ENCODE assay signal across 14 cellular contexts in genomic region chr3:186021673-186022362, GRCh38.
DNase-seq lines count a peak whose midpoint lies in the region; ATAC-seq and TF ChIP-seq lines count a peak whose summit lies in the region.
"Had no signal": no experiment of that assay in that cellular context is flagged by ENCODE, and none has a peak within 500 bp of the region (broad histone marks: within the 10 kb centered on the region; RNA-seq: fewer than 3 reads in every experiment).

No MANE protein-coding gene starts in this region.

- H3K4me3 ChIP-seq in AG10803 (ENCODE audit: low read length) (no peak overlapping the region), choroid plexus epithelial cell (ENCODE audit: low read depth, low read length) (no peak overlapping the region)
- H3K4me3 ChIP-seq: thyroid gland had no signal

- H3K9me3 Mint-ChIP-seq in activated naive CD4-positive, alpha-beta T cell treated with anti-CD3 and anti-CD28 coated beads, Interleukin-2, amount 50 U/mL, for 72 hours, result no peaks in the 10 kb centered on the region

- ATAC-seq in omental fat pad (ENCODE audit: low FRiP score) (peak; percentile 76), GM21367 (IDR thresholded peaks at IDR 0.05; ENCODE audit: unreplicated experiment) (no peak), HG02588 (IDR thresholded peaks at IDR 0.05; ENCODE audit: unreplicated experiment) (no peak), HG03342 (IDR thresholded peaks at IDR 0.05; ENCODE audit: unreplicated experiment) (no peak)
- no peak for ATAC-seq in activated naive CD4-positive, alpha-beta T cell treated with anti-CD3 and anti-CD28 coated beads, Interleukin-2, amount 50 U/mL, for 72 hours

- no peaks in the 10 kb centered on the region for H3K36me3 Mint-ChIP-seq in activated naive CD4-positive, alpha-beta T cell treated with anti-CD3 and anti-CD28 coated beads, Interleukin-2, amount 50 U/mL, for 72 hours
- H3K36me3 Mint-ChIP-seq: CD14-positive monocyte had no signal

- no peak for TF ChIP-seq CTCF in AG10803 (conservative IDR thresholded peaks at IDR 0.05; ENCODE audit: low read length)
- no peak for TF ChIP-seq CTCF in choroid plexus epithelial cell (conservative IDR thresholded peaks at IDR 0.05; ENCODE audit: low read depth, low read length)
- no peak for TF ChIP-seq CTCF in omental fat pad (IDR thresholded peaks at IDR 0.05)

- H3K27ac Mint-ChIP-seq in activated naive CD4-positive, alpha-beta T cell treated with anti-CD3 and anti-CD28 coated beads, Interleukin-2, amount 50 U/mL, for 72 hours, result no peak overlapping the region
- H3K27ac Mint-ChIP-seq: CD14-positive monocyte had no signal

- DNase-seq in AG10803 (ENCODE audit: low read depth) (peak; percentile 95), NCI-H226 (peak; percentile 95), choroid plexus epithelial cell (ENCODE audit: low read depth) (peak; percentile 94), omental fat pad (ENCODE audit: low spot score) (no peak)
- DNase-seq in activated naive CD4-positive, alpha-beta T cell treated with anti-CD3 and anti-CD28 coated beads, Interleukin-2, amount 50 U/mL, for 72 hours (ENCODE audit: low spot score in 2 of 2), result no peak
- DNase-seq: activated CD4-positive, alpha-beta T cell treated with anti-CD3 and anti-CD28 coated beads for 4 hours; activated naive CD4-positive, alpha-beta T cell treated with anti-CD3 and anti-CD28 coated beads, Interleukin-2, amount 50 U/mL, for 16 hours; effector memory CD4-positive, alpha-beta T cell; NCI-H187 treated with DMSO at 0.1 percent for 48 hours; thyroid gland had no signal

Comparison
In these comparisons a context has a peak if more than half of its experiments do, and no peak if none do; other contexts are left out.
1. DNase-seq: peak in AG10803 (single experiment), NCI-H226 (single experiment) and choroid plexus epithelial cell (single experiment); none in omental fat pad (single experiment) and activated naive CD4-positive, alpha-beta T cell treated with anti-CD3 and anti-CD28 coated beads, Interleukin-2, amount 50 U/mL, for 72 hours (0 of 2).